Comparison of ENCODE assay signal across 26 cellular contexts in the genomic region with DNA sequence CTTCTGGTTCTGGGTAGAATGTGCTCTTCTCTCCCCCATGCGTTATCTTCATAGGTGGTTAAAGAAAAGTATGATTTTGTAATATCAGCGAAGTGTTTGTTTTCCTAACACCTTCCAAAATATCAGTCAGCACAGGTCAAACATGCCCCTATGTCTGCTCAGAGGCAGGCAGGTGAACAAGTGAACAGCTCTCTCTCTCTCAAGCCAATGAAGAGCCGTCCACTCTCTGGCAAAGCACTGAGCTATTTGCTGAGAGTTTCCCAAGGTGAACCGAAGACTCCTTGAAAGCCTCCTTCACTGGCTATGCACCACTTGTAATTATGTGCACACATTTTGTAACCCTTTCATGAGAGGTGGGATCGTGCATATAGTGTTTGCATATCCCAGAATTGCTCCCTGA.
"Had no signal": no experiment of that assay in that cellular context is flagged by ENCODE, and none has a peak within 500 bp of the region (broad histone marks: within the 10 kb centered on the region; RNA-seq: fewer than 3 reads in every experiment).

No MANE protein-coding gene starts in this region.

- ATAC-seq: activated T-helper 17 cell treated with anti-CD3 and anti-CD28 coated beads, Interleukin-2, amount 50 U/mL, for 72 hours had no signal

- H3K36me3 ChIP-seq: brain microvascular endothelial cell, cardiac muscle cell, Peyer's patch had no signal

- H3K27me3 ChIP-seq: brain microvascular endothelial cell, cardiac muscle cell, Peyer's patch had no signal

- H3K4me1 ChIP-seq: Peyer's patch had no signal

- H3K27ac ChIP-seq: brain microvascular endothelial cell, cardiac muscle cell, Peyer's patch had no signal

- DNase-seq: activated CD4-positive, alpha-beta memory T cell treated with anti-CD3 and anti-CD28 coated beads for 36 hours; activated CD4-positive, alpha-beta T cell treated with anti-CD3 and anti-CD28 coated beads, Interleukin-2, amount 10 ng/mL, durations not matched to agents 7 days and 5 days; activated CD4-positive, CD25-positive, alpha-beta regulatory T cell; activated CD8-positive, alpha-beta memory T cell treated with anti-CD3 and anti-CD28 coated beads for 24 hours; activated gamma-delta T cell; activated naive CD4-positive, alpha-beta T cell treated with anti-CD3 and anti-CD28 coated beads, Interleukin-2, amount 10 ng/mL, durations not matched to agents 7 days and 5 days; activated naive CD8-positive, alpha-beta T cell treated with anti-CD3 and anti-CD28 coated beads for 36 hours; activated T-cell treated with anti-CD3 and anti-CD28 coated beads for 4 hours; activated T-cell treated with anti-CD3 and anti-CD28 coated beads, Interleukin-2, amount 50 U/mL, for 48 hours; brain microvascular endothelial cell; Kasumi-1; KBM-7; NCI-H1105 treated with DMSO at 0.1 percent for 48 hours; NCI-H1436 treated with DMSO at 0.1 percent for 48 hours; NCI-H2081 treated with DMSO at 0.1 percent for 48 hours; NCI-H2171 treated with DMSO at 0.1 percent for 48 hours; NCI-H226; NCI-H510A; NCI-H526 treated with DMSO at 0.1 percent for 48 hours; NCI-H82; Peyer's patch; SHP77; T-helper 2 cell; T1000 had no signal

- H3K4me3 ChIP-seq: cardiac muscle cell, Peyer's patch had no signal

- H3K9me3 ChIP-seq: Peyer's patch had no signal
